14 cellular contexts compared by ENCODE assay signal in the genomic region with DNA sequence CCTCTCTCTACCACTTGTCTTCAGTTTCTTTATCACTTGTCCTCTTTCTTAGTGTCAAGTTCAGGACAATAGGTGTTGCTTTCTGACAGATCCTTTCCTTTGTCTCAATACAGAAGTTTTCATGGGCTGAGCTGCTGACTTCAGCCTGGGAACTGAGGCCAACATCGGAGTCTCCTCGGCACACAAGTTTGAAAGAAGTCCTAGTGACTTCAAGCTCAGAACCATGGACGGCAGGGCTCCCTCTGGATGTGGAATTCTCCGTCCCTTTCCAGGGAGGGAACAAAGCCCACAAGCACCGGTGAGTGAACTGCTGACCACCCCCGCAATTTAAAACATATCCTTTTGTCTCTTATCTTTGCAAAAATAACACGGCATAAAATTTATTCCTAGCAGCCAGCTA. TPM values are rescaled to one million over a fixed set of nuclear protein-coding genes. Genes with fewer than 3 reads are reported as not detected.
"Had no signal": no experiment of that assay in that cellular context is flagged by ENCODE, and none has a peak within 500 bp of the region (broad histone marks: within the 10 kb centered on the region; RNA-seq: fewer than 3 reads in every experiment).

No MANE protein-coding gene starts in this region.

RNA-seq across cellular contexts. Expression of a gene that starts 10.3 kb away (rescaled TPM):
- total RNA-seq: naive thymus-derived CD8-positive, alpha-beta T cell; natural killer cell treated with Interleukin-12 subunit alpha and Interleukin-12 subunit beta and Interleukin-15 and Interleukin-18, amount 100 ng/mL, for 72 hours; omental fat pad; osteocyte; pancreas; posterior vena cava; pulmonary artery endothelial cell; right atrium auricular region; sciatic nerve; spleen; transverse colon; upper lobe of right lung; urinary bladder; uterus had no signal
- polyA plus RNA-seq: naive thymus-derived CD8-positive, alpha-beta T cell; spleen; urinary bladder had no signal
